ENCODE assay signal across 11 cellular contexts in the genomic region with DNA sequence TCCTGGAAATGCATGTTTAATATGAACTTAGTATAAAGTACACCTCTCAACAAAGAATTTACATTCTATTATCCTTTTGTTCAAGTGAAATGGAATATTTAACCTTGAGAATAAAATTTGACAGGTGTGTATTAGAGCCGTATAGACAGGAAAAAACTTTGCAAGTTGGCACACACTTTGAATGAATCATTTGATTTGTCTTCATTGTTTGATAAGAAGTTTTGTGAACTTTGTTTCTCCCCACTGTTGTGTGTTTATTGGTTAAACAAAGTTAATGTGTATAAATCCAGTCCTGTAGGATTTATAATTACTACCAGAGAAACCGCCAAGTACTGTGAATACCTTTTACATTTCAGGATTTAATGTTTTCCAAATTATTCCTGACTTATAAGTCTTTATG. TPM values are rescaled to one million over a fixed set of nuclear protein-coding genes. Genes with fewer than 3 reads are reported as not detected.
DNase-seq lines count a peak whose midpoint lies in the region; ATAC-seq, FAIRE-seq and TF ChIP-seq lines count a peak whose summit lies in the region.
"Had no signal": no experiment of that assay in that cellular context is flagged by ENCODE, and none has a peak within 500 bp of the region (broad histone marks: within the 10 kb centered on the region; RNA-seq: fewer than 3 reads in every experiment).

No MANE protein-coding gene starts in this region.

- H3K4me3 ChIP-seq in RWPE2 (ENCODE audit: severe bottlenecking), result peak overlapping the region; percentile 87
- peak overlapping the region; percentile 95 for H3K4me3 ChIP-seq in fibroblast of villous mesenchyme (ENCODE audit: low read depth, low read length)
- H3K4me3 ChIP-seq in body of pancreas, result peak overlapping the region in 1 of 2 donors; percentile 67
- H3K4me3 ChIP-seq: lung had no signal

- H3K27ac ChIP-seq in RWPE2 (ENCODE audit: poor library complexity, severe bottlenecking), result no peak overlapping the region
- H3K27ac ChIP-seq in body of pancreas, result peak overlapping the region in 2 of 4 donors; percentile 16 to 94

- peaks cover 38% of the 10 kb centered on the region for H3K4me1 Mint-ChIP-seq in progenitor cell of endocrine pancreas (ENCODE audit: low read depth)

- TF ChIP-seq CTCF in RWPE2 (IDR thresholded peaks at IDR 0.05; ENCODE audit: poor library complexity, severe bottlenecking) (no peak), fibroblast of villous mesenchyme (IDR thresholded peaks at IDR 0.05; ENCODE audit: insufficient read depth, low read depth, low read length) (no peak), progenitor cell of endocrine pancreas (IDR thresholded peaks at IDR 0.05; ENCODE audit: unreplicated experiment) (no peak), body of pancreas (IDR thresholded peaks at IDR 0.05) (no peak)

- H3K4me3 Mint-ChIP-seq in progenitor cell of endocrine pancreas (ENCODE audit: low read depth), result peak overlapping the region; percentile 94

- ATAC-seq in RWPE2 (ENCODE audit: low read depth) (no peak), body of pancreas (no peak)

- TF ChIP-seq POLR2A in H54 (IDR thresholded peaks at IDR 0.05; ENCODE audit: low read depth, low read length) (no peak), body of pancreas (IDR thresholded peaks at IDR 0.05) (no peak)

- peak; percentile 45 for FAIRE-seq in H54 (lab: Jason Lieb, UNC)

- H3K4me1 ChIP-seq in RWPE2 (ENCODE audit: insufficient read depth, poor library complexity, severe bottlenecking), result peaks cover 17% of the 10 kb centered on the region
- H3K4me1 ChIP-seq in body of pancreas, result peaks cover 39% of the 10 kb centered on the region

- H3K36me3 ChIP-seq in RWPE2 (ENCODE audit: low read depth) (no peaks in the 10 kb centered on the region), body of pancreas (replicated peaks in 1 of 2; ENCODE audit: insufficient read depth in 1 of 2, low read depth in 2 of 2) (no peaks in the 10 kb centered on the region)

- H3K9me3 ChIP-seq in RWPE2 (ENCODE audit: severe bottlenecking) (no peaks in the 10 kb centered on the region), body of pancreas (no peaks in the 10 kb centered on the region)

- intact Hi-C loops in body of pancreas (cut with DNase I), result no loop called here

- 7 to 12% methylated on average over 2 of the region's 2 CpGs for WGBS in body of pancreas, 2 donors

- DNase-seq in H54 (ENCODE audit: insufficient read length, low spot score) (no peak), RWPE2 (ENCODE audit: low spot score) (no peak), fibroblast of villous mesenchyme (ENCODE audit: low read depth) (no peak), progenitor cell of endocrine pancreas (ENCODE audit: low spot score, unreplicated experiment) (no peak), kidney glomerular epithelial cell (lab: John Stamatoyannopoulos, UW) (no peak), glomerular visceral epithelial cell (ENCODE audit: extremely low spot score) (no peak), NCI-H446 (lab: John Stamatoyannopoulos, UW) (no peak), body of pancreas (no peak)
- DNase-seq: DMS79, NCI-H510A treated with DMSO at 0.1 percent for 48 hours had no signal

- no peaks in the 10 kb centered on the region for H3K27me3 ChIP-seq in RWPE2 (ENCODE audit: insufficient read depth, poor library complexity, severe bottlenecking)
- H3K27me3 ChIP-seq in body of pancreas, result no peaks in the 10 kb centered on the region

- H3K9me3 Mint-ChIP-seq in progenitor cell of endocrine pancreas (ENCODE audit: low read depth), result no peaks in the 10 kb centered on the region

- H3K27ac Mint-ChIP-seq in progenitor cell of endocrine pancreas, result no peak overlapping the region

- H3K36me3 Mint-ChIP-seq in progenitor cell of endocrine pancreas (ENCODE audit: insufficient read depth), result peaks cover 1% of the 10 kb centered on the region

- no peaks in the 10 kb centered on the region for H3K27me3 Mint-ChIP-seq in progenitor cell of endocrine pancreas

RNA-seq across cellular contexts. Expression of a gene that starts 2.0 kb away (rescaled TPM):
- 24.2 and 27.6 TPM in 2 replicates for total RNA-seq in fibroblast of villous mesenchyme
- total RNA-seq in progenitor cell of endocrine pancreas, result 24.2 and 24.6 TPM in 2 replicates
- 10 to 100 TPM; 12.2 to 17.5 TPM for total RNA-seq in body of pancreas
